Comparison of ENCODE assay signal across 8 cellular contexts in the genomic region with DNA sequence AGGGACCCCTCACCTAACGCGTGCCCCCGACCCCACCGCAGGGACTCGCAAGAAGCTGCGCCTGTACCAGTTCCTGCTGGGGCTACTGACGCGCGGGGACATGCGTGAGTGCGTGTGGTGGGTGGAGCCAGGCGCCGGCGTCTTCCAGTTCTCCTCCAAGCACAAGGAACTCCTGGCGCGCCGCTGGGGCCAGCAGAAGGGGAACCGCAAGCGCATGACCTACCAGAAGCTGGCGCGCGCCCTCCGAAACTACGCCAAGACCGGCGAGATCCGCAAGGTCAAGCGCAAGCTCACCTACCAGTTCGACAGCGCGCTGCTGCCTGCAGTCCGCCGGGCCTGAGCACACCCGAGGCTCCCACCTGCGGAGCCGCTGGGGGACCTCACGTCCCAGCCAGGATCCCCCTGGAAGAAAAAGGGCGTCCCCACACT. TPM values are rescaled to one million over a fixed set of nuclear protein-coding genes. Genes with fewer than 3 reads are reported as not detected.
DNase-seq lines count a peak whose midpoint lies in the region; ATAC-seq, FAIRE-seq and TF ChIP-seq lines count a peak whose summit lies in the region.

No MANE protein-coding gene starts in this region.

- DNase-seq in caudate nucleus (lab: John Stamatoyannopoulos, UW), result peak in 57 of 61 donors; percentile 2 to 92 (median 62)
- peak; percentile 90 for DNase-seq in islet precursor cell
- peak; percentile 66 for DNase-seq in small intestine
- DNase-seq in T1000 (lab: John Stamatoyannopoulos, UW), result no peak

- FAIRE-seq in small intestine (lab: Jason Lieb, UNC), result no peak

- no peak overlapping the region; the same call in 1 of the 2 replicates for H3K9ac ChIP-seq in OCI-LY1 (ENCODE audit: low read length)

- H3F3A ChIP-seq in DOHH2 (ENCODE audit: control insufficient read depth, insufficient read depth) (peaks cover 67% of the 10 kb centered on the region), OCI-LY1 (ENCODE audit: insufficient read depth, low read length) (no peaks in the 10 kb centered on the region; the same call in 1 of the 2 replicates)

- TF ChIP-seq CTCF in DOHH2 (IDR thresholded peaks at IDR 0.05; ENCODE audit: low read depth, low read length, poor library complexity, severe bottlenecking), result no peak
- no peak for TF ChIP-seq CTCF in OCI-LY1 (IDR thresholded peaks at IDR 0.05; ENCODE audit: low read length)

- no peak for ATAC-seq in GM19463 (IDR thresholded peaks at IDR 0.05; ENCODE audit: unreplicated experiment)
- ATAC-seq in GM18498 (IDR thresholded peaks at IDR 0.05; ENCODE audit: unreplicated experiment), result no peak

- H3K27ac ChIP-seq in DOHH2 (ENCODE audit: low read depth, low read length) (peak overlapping the region; percentile 96), OCI-LY1 (ENCODE audit: low read depth, low read length, poor library complexity, severe bottlenecking) (peak overlapping the region; percentile 88), caudate nucleus (ENCODE audit: low read depth, low read length) (peak overlapping the region; percentile 70), small intestine (ENCODE audit: low read depth in 1 of 2, low read length in 1 of 2) (peak overlapping the region in 1 of 2 donors; percentile 39)

- H3K4me3 ChIP-seq in DOHH2 (ENCODE audit: low read length), result peak overlapping the region; percentile 80
- peak overlapping the region; percentile 18 for H3K4me3 ChIP-seq in OCI-LY1 (ENCODE audit: low read depth, low read length, poor library complexity, severe bottlenecking)
- peak overlapping the region in 1 of 2 donors; percentile 1 for H3K4me3 ChIP-seq in small intestine (ENCODE audit: low read depth in 1 of 2, low read length in 2 of 2)

- H4K20me1 ChIP-seq in DOHH2 (ENCODE audit: control insufficient read depth, insufficient read depth, low read depth, low read length) (peaks cover 7% of the 10 kb centered on the region; the same call in 1 of the 2 replicates), OCI-LY1 (ENCODE audit: insufficient read depth, low read length) (no peaks in the 10 kb centered on the region)

- peak overlapping the region; percentile 84 for H3K4me2 ChIP-seq in DOHH2 (ENCODE audit: low read length)
- peak overlapping the region; percentile 43; the same call in 1 of the 2 replicates for H3K4me2 ChIP-seq in OCI-LY1 (ENCODE audit: low read length)

- H3K9me3 ChIP-seq in DOHH2 (ENCODE audit: control insufficient read depth, insufficient read depth, low read length), result no peaks in the 10 kb centered on the region
- no peaks in the 10 kb centered on the region for H3K9me3 ChIP-seq in OCI-LY1 (ENCODE audit: low read length)
- H3K9me3 ChIP-seq in small intestine (ENCODE audit: control insufficient read depth, low read depth), result no peaks in the 10 kb centered on the region

- H3K9me2 ChIP-seq in DOHH2 (replicated peaks; ENCODE audit: control insufficient read depth, low read length), result no peaks in the 10 kb centered on the region
- H3K9me2 ChIP-seq in OCI-LY1 (ENCODE audit: low read depth, low read length), result no peaks in the 10 kb centered on the region

- H3K4me1 ChIP-seq in DOHH2 (ENCODE audit: control insufficient read depth, low read length), result peaks cover 76% of the 10 kb centered on the region
- peaks cover 50% of the 10 kb centered on the region for H3K4me1 ChIP-seq in OCI-LY1 (ENCODE audit: insufficient read depth, low read length, severe bottlenecking)
- H3K4me1 ChIP-seq in small intestine (ENCODE audit: control insufficient read depth in 2 of 2, insufficient read depth in 1 of 2, low read depth in 1 of 2, low read length in 1 of 2), result peaks cover 0 to 3% of the 10 kb centered on the region in 2 donors

- H3K36me3 ChIP-seq in DOHH2 (ENCODE audit: control insufficient read depth, low read length) (peaks cover 54% of the 10 kb centered on the region), OCI-LY1 (ENCODE audit: insufficient read depth, low read length) (peaks cover 45% of the 10 kb centered on the region), small intestine (ENCODE audit: control insufficient read depth in 2 of 2, insufficient read depth in 2 of 2, low read length in 2 of 2) (no peaks in the 10 kb centered on the region)

- H3K79me2 ChIP-seq in DOHH2 (ENCODE audit: control insufficient read depth, low read length), result peaks cover 17% of the 10 kb centered on the region
- no peaks in the 10 kb centered on the region for H3K79me2 ChIP-seq in OCI-LY1 (ENCODE audit: insufficient read depth, low read length)

- WGBS in small intestine, 3 donors, result 7 to 16% (median 10%) methylated on average over 35 to 38 of the region's 38 CpGs

- no peaks in the 10 kb centered on the region for H3K27me3 ChIP-seq in DOHH2 (ENCODE audit: control insufficient read depth, low read length)
- H3K27me3 ChIP-seq in OCI-LY1 (ENCODE audit: insufficient read depth, low read length), result no peaks in the 10 kb centered on the region
- peaks cover 4% of the 10 kb centered on the region in 2 donors for H3K27me3 ChIP-seq in small intestine (ENCODE audit: control insufficient read depth in 2 of 2, insufficient read depth in 2 of 2, low read length in 2 of 2)

- no peak overlapping the region for H2AFZ ChIP-seq in OCI-LY1 (ENCODE audit: low read length)

RNA-seq across cellular contexts. Expression of a gene that starts 4.7 kb away (rescaled TPM):
- polyA plus RNA-seq in small intestine, result under 1 TPM in 1 of 3 donors, not detected in 2; 0.27 TPM

RNA-seq across cellular contexts. Expression of a gene that starts 9.3 kb away (rescaled TPM):
- polyA plus RNA-seq in small intestine, result 10 to 100 TPM; 16.6 to 44.3 (median 33.3) TPM

RNA-seq across cellular contexts. Expression of a gene that starts 43.9 kb away (rescaled TPM):
- 10 to 100 TPM; 28.1 to 34.0 (median 33.1) TPM for polyA plus RNA-seq in small intestine

RNA-seq across cellular contexts. Expression of a gene that starts 48.3 kb away (rescaled TPM):
- 100 to 1,000 TPM in 1 of 3 donors, 10 to 100 TPM in 2; 53.7 to 160 (median 71.3) TPM for polyA plus RNA-seq in small intestine

RNA-seq across cellular contexts. Expression of a gene that starts 48.6 kb away (rescaled TPM):
- polyA plus RNA-seq in small intestine, result 1 to 10 TPM in 1 of 3 donors, under 1 TPM in 1, not detected in 1; 0.89 to 3.4 TPM
